9 cellular contexts compared by ENCODE assay signal in genomic region chr1:110084226-110085078, GRCh38. TPM values are rescaled to one million over a fixed set of nuclear protein-coding genes. Genes with fewer than 3 reads are reported as not detected.
A peak's percentile ranks its signal among the peaks of the same experiment; 100 is the strongest.
DNase-seq lines count a peak whose midpoint lies in the region; ATAC-seq, FAIRE-seq and TF ChIP-seq lines count a peak whose summit lies in the region.
"Had no signal": no experiment of that assay in that cellular context is flagged by ENCODE, and none has a peak within 500 bp of the region (broad histone marks: within the 10 kb centered on the region; RNA-seq: fewer than 3 reads in every experiment).

No MANE protein-coding gene starts in this region.

- no peak for FAIRE-seq in GM12892 (lab: Jason Lieb, UNC)

- DNase-seq in GM12892 (ENCODE audit: insufficient read length), result no peak
- DNase-seq in RPMI8226, result peak; percentile 20
- peak in 1 of 3 experiments; percentile 17 for DNase-seq in effector memory CD8-positive, alpha-beta T cell
- DNase-seq in memory B cell (ENCODE audit: low spot score in 2 of 2), result peak in 1 of 2 donors; percentile 33
- DNase-seq in suprapubic skin (ENCODE audit: low spot score in 2 of 2), result no peak
- DNase-seq in T1000 (lab: John Stamatoyannopoulos, UW), result no peak
- no peak for DNase-seq in HCEC 1CT
- no peak for DNase-seq in islet precursor cell

- H3K4me3 ChIP-seq in suprapubic skin, result peak overlapping the region; percentile 70

- H3K27me3 ChIP-seq in suprapubic skin, result peaks cover 9% of the 10 kb centered on the region

- peaks cover 18% of the 10 kb centered on the region for H3K4me1 ChIP-seq in suprapubic skin

- TF ChIP-seq CTCF in suprapubic skin (IDR thresholded peaks at IDR 0.05), result no peak

- ATAC-seq in effector memory CD8-positive, alpha-beta T cell (replicated peaks), result peak; percentile 66
- ATAC-seq in memory B cell (ENCODE audit: low read depth), result peak; percentile 74

- peak overlapping the region; percentile 83 for H3K4me3 Mint-ChIP-seq in effector memory CD8-positive, alpha-beta T cell
- peak overlapping the region; percentile 83 for H3K4me3 Mint-ChIP-seq in memory B cell

- 2% methylated on average over 27 of the region's 72 CpGs for WGBS in suprapubic skin

- H3K27ac Mint-ChIP-seq in effector memory CD8-positive, alpha-beta T cell, result peak overlapping the region in 1 of 2 donors; percentile 33
- H3K27ac Mint-ChIP-seq in memory B cell, result no peak overlapping the region

- no peaks in the 10 kb centered on the region for H3K9me3 Mint-ChIP-seq in effector memory CD8-positive, alpha-beta T cell
- H3K9me3 Mint-ChIP-seq in memory B cell, result no peaks in the 10 kb centered on the region

- H3K36me3 ChIP-seq in suprapubic skin, result no peaks in the 10 kb centered on the region

- H3K27me3 Mint-ChIP-seq in effector memory CD8-positive, alpha-beta T cell, result peaks cover 75 to 90% of the 10 kb centered on the region in 2 donors
- peaks cover 34% of the 10 kb centered on the region for H3K27me3 Mint-ChIP-seq in memory B cell

- H3K9me3 ChIP-seq in suprapubic skin, result no peaks in the 10 kb centered on the region

- TF ChIP-seq POLR2A in GM12892 (IDR thresholded peaks at IDR 0.05; ENCODE audit: low read depth, low read length), result peak; percentile 42; the same call in 1 of the 2 replicates
- TF ChIP-seq POLR2A in suprapubic skin (IDR thresholded peaks at IDR 0.05), result peak in 1 of 2 donors; percentile 20

- peaks cover 10 to 17% of the 10 kb centered on the region in 2 donors for H3K4me1 Mint-ChIP-seq in effector memory CD8-positive, alpha-beta T cell (ENCODE audit: low read depth in 2 of 2)
- H3K4me1 Mint-ChIP-seq in memory B cell, result peaks cover 10% of the 10 kb centered on the region

- TF ChIP-seq EP300 in suprapubic skin (IDR thresholded peaks at IDR 0.05), result no peak

- H3K36me3 Mint-ChIP-seq in effector memory CD8-positive, alpha-beta T cell (ENCODE audit: insufficient read depth), result no peaks in the 10 kb centered on the region
- H3K36me3 Mint-ChIP-seq in memory B cell, result no peaks in the 10 kb centered on the region

- peak overlapping the region; percentile 74 for H3K27ac ChIP-seq in suprapubic skin

RNA-seq across cellular contexts. Expression of gene ALX3, which starts 14.0 kb away (rescaled TPM):
- not detected for polyA plus RNA-seq in GM12892 (2012; ENCODE audit: missing spikeins)
- under 1 TPM in 2 of 4 donors, not detected in 2; 0.49 to 0.60 TPM for total RNA-seq in suprapubic skin
- total RNA-seq: RPMI7951 had no signal

RNA-seq across cellular contexts. Expression of gene UBL4B, which starts 27.8 kb away (rescaled TPM):
- polyA plus RNA-seq in GM12892 (2012; ENCODE audit: missing spikeins), result not detected
- 1 to 10 TPM in 2 of 4 donors, under 1 TPM in 1, not detected in 1; 0.48 to 1.8 (median 1.1) TPM for total RNA-seq in suprapubic skin

RNA-seq across cellular contexts. Expression of gene STRIP1, which starts 50.0 kb away (rescaled TPM):
- polyA plus RNA-seq in GM12892 (2012; ENCODE audit: missing spikeins), result 13.9 TPM
- 10 to 100 TPM; 43.0 to 71.0 (median 57.6) TPM for total RNA-seq in suprapubic skin
